ENCODE assay signal across 8 cellular contexts in the genomic region with DNA sequence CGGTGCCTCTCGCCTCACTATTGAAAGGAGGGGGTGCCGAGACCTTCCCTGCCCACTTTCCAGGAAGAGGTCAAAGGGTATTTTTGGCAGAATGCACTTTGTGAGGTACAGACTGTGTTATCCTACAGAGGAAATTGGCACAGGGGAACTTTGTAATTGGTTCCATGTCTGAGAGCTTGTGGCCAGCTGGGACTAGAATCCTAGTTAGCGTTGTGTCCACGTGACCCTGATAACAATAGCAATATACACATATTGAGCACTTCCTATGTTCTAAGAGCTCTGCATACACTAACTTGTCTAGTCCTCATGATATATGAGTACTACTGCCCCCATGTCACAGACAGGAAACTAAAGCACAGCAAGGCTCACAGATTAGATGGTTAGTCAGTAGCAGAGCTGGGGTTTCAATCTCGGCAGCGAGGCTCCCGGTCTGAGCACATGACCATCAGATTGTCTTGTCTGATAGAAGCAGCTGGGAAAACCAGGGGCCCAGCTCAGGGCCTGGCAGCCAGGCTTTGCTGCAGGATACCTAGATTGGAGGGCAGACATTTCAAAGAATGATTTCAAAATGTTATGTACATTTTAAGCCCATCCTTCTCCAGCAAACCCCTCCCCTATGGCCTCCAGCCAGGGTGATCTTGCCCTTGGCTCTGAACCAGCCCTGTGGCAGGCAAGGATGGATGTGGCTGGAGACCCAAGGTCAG. TPM values are rescaled to one million over a fixed set of nuclear protein-coding genes. Genes with fewer than 3 reads are reported as not detected.
A peak's percentile ranks its signal among the peaks of the same experiment; 100 is the strongest.
DNase-seq lines count a peak whose midpoint lies in the region; ATAC-seq lines count a peak whose summit lies in the region.

No MANE protein-coding gene starts in this region.

- peaks cover 4 to 43% (median 28%) of the 10 kb centered on the region in 3 experiments for H3K27me3 ChIP-seq in neuronal stem cell (ENCODE audit: control insufficient read depth in 3 of 3, insufficient read depth in 3 of 3, low read depth in 1 of 3, low read length in 3 of 3)

- H3K4me3 Mint-ChIP-seq in activated CD4-positive, alpha-beta T cell treated with anti-CD3 and anti-CD28 coated beads for 36 hours, result peak overlapping the region; percentile 84
- peak overlapping the region; percentile 89 for H3K4me3 Mint-ChIP-seq in activated CD4-positive, alpha-beta T cell treated with anti-CD3 and anti-CD28 coated beads, Interleukin-2, amount 10 ng/mL, durations not matched to agents 24 days and 14 days

- H3K9me3 Mint-ChIP-seq in activated CD4-positive, alpha-beta T cell treated with anti-CD3 and anti-CD28 coated beads for 36 hours (ENCODE audit: low read depth), result no peaks in the 10 kb centered on the region
- no peaks in the 10 kb centered on the region for H3K9me3 Mint-ChIP-seq in activated CD4-positive, alpha-beta T cell treated with anti-CD3 and anti-CD28 coated beads, Interleukin-2, amount 10 ng/mL, durations not matched to agents 24 days and 14 days

- no peak overlapping the region for H2AK5ac ChIP-seq in neuronal stem cell (ENCODE audit: low read depth, low read length)

- peak overlapping the region; percentile 83 for H2AFZ ChIP-seq in neuronal stem cell (ENCODE audit: low read length)

- H3K4me3 ChIP-seq in neuronal stem cell (ENCODE audit: low read length in 2 of 2), result no peak overlapping the region

- intact Hi-C loops in activated CD4-positive, alpha-beta T cell treated with anti-CD3 and anti-CD28 coated beads for 36 hours (cut with DNase I, micrococcal nuclease), result loop anchor here (1.0 to 5.0 kb wide), 11 partner anchors 9 to 551 kb away; partner anchors contain the start of genes BRPF3 (in 1 of the 2), MAPK14 (in 1 of the 2), SRPK1 (in 1 of the 2) and SRSF3 (in 1 of the 2)
- intact Hi-C loops in activated CD4-positive, alpha-beta T cell treated with anti-CD3 and anti-CD28 coated beads, Interleukin-2, amount 10 ng/mL, durations not matched to agents 24 days and 14 days (cut with micrococcal nuclease), result loop anchor here (1.0 to 2.0 kb wide), 4 partner anchors 8 to 225 kb away; partner anchors contain the start of gene BRPF3

- H3K4me1 Mint-ChIP-seq in activated CD4-positive, alpha-beta T cell treated with anti-CD3 and anti-CD28 coated beads for 36 hours, result peaks cover 55% of the 10 kb centered on the region
- H3K4me1 Mint-ChIP-seq in activated CD4-positive, alpha-beta T cell treated with anti-CD3 and anti-CD28 coated beads, Interleukin-2, amount 10 ng/mL, durations not matched to agents 24 days and 14 days, result peaks cover 44% of the 10 kb centered on the region

- no peak overlapping the region for H4K8ac ChIP-seq in neuronal stem cell (ENCODE audit: low read depth, low read length)

- peak overlapping the region; percentile 75 for H3K4me2 ChIP-seq in neuronal stem cell (ENCODE audit: insufficient read depth, low read length, poor library complexity, severe bottlenecking)

- H3K79me1 ChIP-seq in neuronal stem cell (ENCODE audit: low read depth, low read length), result no peaks in the 10 kb centered on the region

- H2BK120ac ChIP-seq in neuronal stem cell (ENCODE audit: low read depth, low read length), result no peak overlapping the region

- no CpG with 5 or more reads among the region's 8 CpGs for WGBS in neuronal stem cell (ENCODE audit: extremely low coverage in 2 of 2, insufficient read length in 2 of 2, insufficient replicate concordance in 1 of 2), 2 donors

- no peak overlapping the region for H3K27ac ChIP-seq in neuronal stem cell (replicated peaks; ENCODE audit: low read length)

- no peak overlapping the region for H3K23ac ChIP-seq in neuronal stem cell (ENCODE audit: low read depth, low read length, poor library complexity)

- H3K27me3 Mint-ChIP-seq in activated CD4-positive, alpha-beta T cell treated with anti-CD3 and anti-CD28 coated beads for 36 hours, result no peaks in the 10 kb centered on the region
- no peaks in the 10 kb centered on the region for H3K27me3 Mint-ChIP-seq in activated CD4-positive, alpha-beta T cell treated with anti-CD3 and anti-CD28 coated beads, Interleukin-2, amount 10 ng/mL, durations not matched to agents 24 days and 14 days

- H3K4ac ChIP-seq in neuronal stem cell (ENCODE audit: low read length), result no peak overlapping the region

- no peaks in the 10 kb centered on the region for H3K36me3 ChIP-seq in neuronal stem cell (replicated peaks in 1 of 2; ENCODE audit: control insufficient read depth in 2 of 2, insufficient read depth in 2 of 2, low read length in 2 of 2)

- no peaks in the 10 kb centered on the region for H3K9me3 ChIP-seq in neuronal stem cell (replicated peaks in 1 of 2; ENCODE audit: control insufficient read depth in 2 of 2, insufficient read depth in 1 of 2, low read depth in 1 of 2, low read length in 2 of 2)

- no peak overlapping the region for H3K14ac ChIP-seq in neuronal stem cell (ENCODE audit: low read length)

- H2BK12ac ChIP-seq in neuronal stem cell (ENCODE audit: low read length), result no peak overlapping the region

- POLR2A ChIA-PET in activated CD4-positive, alpha-beta T cell treated with anti-CD3 and anti-CD28 coated beads for 36 hours (lab: Charles Lee), result interaction anchor here (0.5 to 1.9 kb wide), 4 partner anchors 10 to 104 kb away, joined by 3 to 31 read pairs (median 11); partner anchors contain the start of gene MAPK14

- peak; percentile 84 for ATAC-seq in activated CD4-positive, alpha-beta T cell treated with anti-CD3 and anti-CD28 coated beads for 36 hours
- ATAC-seq in HG02852 (IDR thresholded peaks at IDR 0.05; ENCODE audit: unreplicated experiment) (peak; percentile 87), esophagus mucosa (peak; percentile 30)

- H3K27ac Mint-ChIP-seq in activated CD4-positive, alpha-beta T cell treated with anti-CD3 and anti-CD28 coated beads for 36 hours, result peak overlapping the region; percentile 96
- H3K27ac Mint-ChIP-seq in activated CD4-positive, alpha-beta T cell treated with anti-CD3 and anti-CD28 coated beads, Interleukin-2, amount 10 ng/mL, durations not matched to agents 24 days and 14 days, result peak overlapping the region; percentile 94

- no peak overlapping the region for H3K18ac ChIP-seq in neuronal stem cell (ENCODE audit: low read length)

- H2BK15ac ChIP-seq in neuronal stem cell (ENCODE audit: low read length), result no peak overlapping the region

- no peak overlapping the region for H4K91ac ChIP-seq in neuronal stem cell (ENCODE audit: low read depth, low read length, poor library complexity)

- peak; percentile 80 for DNase-seq in activated CD4-positive, alpha-beta T cell treated with anti-CD3 and anti-CD28 coated beads for 36 hours
- DNase-seq in activated CD4-positive, alpha-beta T cell treated with anti-CD3 and anti-CD28 coated beads for 1 hour, result no peak
- DNase-seq in NCI-H1436 (lab: John Stamatoyannopoulos, UW) (peak; percentile 40), neuronal stem cell (ENCODE audit: low spot score) (no peak), cortex of kidney (lab: John Stamatoyannopoulos, UW) (no peak)
- peak; percentile 85 for DNase-seq in activated CD4-positive, alpha-beta T cell treated with anti-CD3 and anti-CD28 coated beads, Interleukin-2, amount 10 ng/mL, durations not matched to agents 24 days and 14 days

- H3K9ac ChIP-seq in neuronal stem cell (ENCODE audit: low read depth, low read length, poor library complexity), result no peak overlapping the region

- CTCF ChIA-PET in activated CD4-positive, alpha-beta T cell treated with anti-CD3 and anti-CD28 coated beads for 36 hours (lab: Charles Lee), result interaction anchor here (0.6 to 2.9 kb wide), 16 partner anchors 9 to 912 kb away, joined by 3 to 32 read pairs (median 5); partner anchors contain the start of gene MAPK14

- H3K36me3 Mint-ChIP-seq in activated CD4-positive, alpha-beta T cell treated with anti-CD3 and anti-CD28 coated beads for 36 hours (ENCODE audit: low read depth), result peaks cover 38% of the 10 kb centered on the region
- peaks cover 31% of the 10 kb centered on the region for H3K36me3 Mint-ChIP-seq in activated CD4-positive, alpha-beta T cell treated with anti-CD3 and anti-CD28 coated beads, Interleukin-2, amount 10 ng/mL, durations not matched to agents 24 days and 14 days (ENCODE audit: low read depth)

- peaks cover 11 to 30% of the 10 kb centered on the region in 2 donors for H3K4me1 ChIP-seq in neuronal stem cell (ENCODE audit: control insufficient read depth in 2 of 2, insufficient read depth in 1 of 2, low read depth in 1 of 2, low read length in 2 of 2)

- H2BK5ac ChIP-seq in neuronal stem cell (ENCODE audit: low read length), result no peak overlapping the region

RNA-seq across cellular contexts. Expression of gene MAPK13, which starts 1.4 kb away (rescaled TPM):
- 10 to 100 TPM; 63.0 to 65.1 TPM for total RNA-seq in activated CD4-positive, alpha-beta T cell treated with anti-CD3 and anti-CD28 coated beads for 36 hours
- total RNA-seq in activated CD4-positive, alpha-beta T cell treated with anti-CD3 and anti-CD28 coated beads, Interleukin-2, amount 10 ng/mL, durations not matched to agents 24 days and 14 days, result 59.4 and 61.6 TPM in 2 replicates
- total RNA-seq in esophagus mucosa, result 97.9 TPM
- polyA plus RNA-seq in neuronal stem cell (2013, experiment 1 of 2), result 0.54 TPM
- 0.40 TPM for polyA plus RNA-seq in neuronal stem cell (2013, experiment 2 of 2)

Comparison
In these comparisons a context has a peak if more than half of its experiments do, and no peak if none do; other contexts are left out.
1. DNase-seq: peak in activated CD4-positive, alpha-beta T cell treated with anti-CD3 and anti-CD28 coated beads for 36 hours (single experiment), NCI-H1436 (single experiment) and activated CD4-positive, alpha-beta T cell treated with anti-CD3 and anti-CD28 coated beads, Interleukin-2, amount 10 ng/mL, durations not matched to agents 24 days and 14 days (single experiment); none in activated CD4-positive, alpha-beta T cell treated with anti-CD3 and anti-CD28 coated beads for 1 hour (single experiment), neuronal stem cell (single experiment) and cortex of kidney (single experiment).
2. ATAC-seq: peak in every context shown above with its lines; median percentile 87 in HG02852; 84 in activated CD4-positive, alpha-beta T cell treated with anti-CD3 and anti-CD28 coated beads for 36 hours; 30 in esophagus mucosa.